Comparison of ENCODE assay signal across 8 cellular contexts in genomic region chr17:64969991-64970390, GRCh38. TPM values are rescaled to one million over a fixed set of nuclear protein-coding genes. Genes with fewer than 3 reads are reported as not detected.
A peak's percentile ranks its signal among the peaks of the same experiment; 100 is the strongest.
DNase-seq lines count a peak whose midpoint lies in the region; ATAC-seq, FAIRE-seq and TF ChIP-seq lines count a peak whose summit lies in the region.
"Not testable (repeated sequence)": the region's sequence is repeated elsewhere in the genome, so short reads cannot be mapped to it uniquely, and the experiment has no call there.

No MANE protein-coding gene starts in this region.

- H3K4me2 ChIP-seq in OCI-LY7 (ENCODE audit: low read length) = peak overlapping the region; percentile 78
- H3K4me2 ChIP-seq in GM12878 (ENCODE audit: control insufficient read depth, insufficient read depth) = not testable (repeated sequence)

- not testable (repeated sequence) for TF ChIP-seq EP300 in GM12878 (IDR thresholded peaks at IDR 0.05; ENCODE audit: borderline replicate concordance in 1 of 2, control insufficient read depth in 1 of 2, low read depth in 2 of 2, low read length in 2 of 2)

- TF ChIP-seq RAD21 in GM12878 (IDR thresholded peaks at IDR 0.05; ENCODE audit: insufficient read depth, low read depth, low read length) = not testable (repeated sequence)

- peaks cover 20 to 82% (median 63%) of the 10 kb centered on the region in 4 donors for H3K4me1 Mint-ChIP-seq in CD4-positive, CD25-positive, alpha-beta regulatory T cell
- peaks cover 57% of the 10 kb centered on the region for H3K4me1 Mint-ChIP-seq in activated CD4-positive, alpha-beta T cell treated with anti-CD3 and anti-CD28 coated beads, Interleukin-2, amount 10 ng/mL, durations not matched to agents 24 days and 14 days
- H3K4me1 Mint-ChIP-seq in activated T-cell treated with anti-CD3 and anti-CD28 coated beads, Interleukin-2, amount 50 U/mL, for 24 hours (ENCODE audit: low read depth) = peaks cover 89% of the 10 kb centered on the region
- peaks cover 43 to 86% (median 54%) of the 10 kb centered on the region in 3 donors for H3K4me1 Mint-ChIP-seq in naive B cell

- SMC1A ChIA-PET in GM12878 (lab: Charles Lee; ENCODE audit: uncharacterized antibody, unreplicated experiment) = interaction anchor here (0.7 to 2.7 kb wide), 4 partner anchors 16 to 770 kb away, joined by 3 to 13 read pairs (median 7); no protein-coding TSS in a partner anchor

- not testable (repeated sequence) for TF ChIP-seq CTCF in OCI-LY7 (conservative IDR thresholded peaks at IDR 0.05; ENCODE audit: low read length); GM12878 (IDR thresholded peaks at IDR 0.05 in 2 of 3, conservative IDR thresholded peaks at IDR 0.05 in 1 of 3; ENCODE audit: control insufficient read depth in 2 of 3, extremely low read depth in 1 of 3, insufficient read depth in 1 of 3, low read depth in 3 of 3, low read length in 3 of 3)

- H3K27me3 Mint-ChIP-seq in CD4-positive, CD25-positive, alpha-beta regulatory T cell; activated CD4-positive, alpha-beta T cell treated with anti-CD3 and anti-CD28 coated beads, Interleukin-2, amount 10 ng/mL, durations not matched to agents 24 days and 14 days; activated T-cell treated with anti-CD3 and anti-CD28 coated beads, Interleukin-2, amount 50 U/mL, for 24 hours; naive B cell: not testable (repeated sequence)

- intact Hi-C loops in OCI-LY7 (cut with micrococcal nuclease; ENCODE audit: unreplicated experiment) (loop anchor here (5.0 kb wide), 1 partner anchor 212 kb away; no protein-coding TSS in a partner anchor), GM12878 (cut with micrococcal nuclease; ENCODE audit: unreplicated experiment) (loop anchor here (5.0 kb wide), 1 partner anchor 212 kb away; no protein-coding TSS in a partner anchor)
- intact Hi-C loops in activated CD4-positive, alpha-beta T cell treated with anti-CD3 and anti-CD28 coated beads, Interleukin-2, amount 10 ng/mL, durations not matched to agents 24 days and 14 days (cut with micrococcal nuclease) = loop anchor here (10.0 kb wide), 1 partner anchor 465 kb away; the partner anchor contains the start of genes CEP95 and DDX5

- POLR2A ChIA-PET in OCI-LY7 (lab: Charles Lee) = interaction anchor here (0.6 to 6.0 kb wide), 4 partner anchors 15 to 172 kb away, joined by 4 to 44 read pairs (median 8); no protein-coding TSS in a partner anchor
- POLR2A ChIA-PET in GM12878 (lab: Charles Lee) = not testable (repeated sequence)

- CTCF ChIA-PET in OCI-LY7 (lab: Charles Lee; ENCODE audit: unreplicated experiment); GM12878 (lab: Yijun Ruan, JAX): not testable (repeated sequence)

- H2AFZ ChIP-seq in OCI-LY7 (ENCODE audit: low read length); GM12878 (ENCODE audit: control insufficient read depth, low read depth, low read length): not testable (repeated sequence)

- peak in 2 of 3 donors; percentile 35 to 47 for DNase-seq in CD4-positive, CD25-positive, alpha-beta regulatory T cell
- not testable (repeated sequence) for DNase-seq in GM12892 (ENCODE audit: insufficient read length); activated T-cell treated with anti-CD3 and anti-CD28 coated beads, Interleukin-2, amount 50 U/mL, for 24 hours; GM12878 (ENCODE audit: low read depth, low spot score); naive B cell
- peak; percentile 60 for DNase-seq in OCI-LY7 (ENCODE audit: low spot score)
- peak; percentile 53 for DNase-seq in activated CD4-positive, alpha-beta T cell treated with anti-CD3 and anti-CD28 coated beads, Interleukin-2, amount 10 ng/mL, durations not matched to agents 24 days and 14 days

- not testable (repeated sequence) for H3K27me3 ChIP-seq in CD4-positive, CD25-positive, alpha-beta regulatory T cell (ENCODE audit: control insufficient read depth, insufficient read depth, low read length); GM12878 (replicated peaks in 1 of 2; ENCODE audit: control insufficient read depth in 2 of 2, insufficient read depth in 2 of 2, low read length in 1 of 2); thymus (ENCODE audit: control insufficient read depth, insufficient read depth)

- WGBS in GM12878 (ENCODE audit: insufficient coverage, insufficient replicate concordance, low lambda C conversion rate, missing lambda C conversion rate) = 66% methylated on average over 8 of the region's 8 CpGs
- 25% methylated on average over 8 of the region's 8 CpGs for WGBS in thymus

- H3K4me1 ChIP-seq in CD4-positive, CD25-positive, alpha-beta regulatory T cell (ENCODE audit: control insufficient read depth, insufficient read depth, low read length, poor library complexity, severe bottlenecking) = peaks cover 68% of the 10 kb centered on the region
- H3K4me1 ChIP-seq in OCI-LY7 (ENCODE audit: insufficient read depth, low read length, poor library complexity, severe bottlenecking) = peaks cover 94% of the 10 kb centered on the region
- peaks cover 53% of the 10 kb centered on the region for H3K4me1 ChIP-seq in GM12878 (ENCODE audit: control insufficient read depth, insufficient read depth, low read length)
- peaks cover 12% of the 10 kb centered on the region for H3K4me1 ChIP-seq in thymus (ENCODE audit: control insufficient read depth, insufficient read depth, low read length)

- H3K36me3 ChIP-seq in CD4-positive, CD25-positive, alpha-beta regulatory T cell (ENCODE audit: control insufficient read depth, insufficient read depth, low read length); GM12878 (ENCODE audit: control insufficient read depth in 2 of 2, insufficient read depth in 2 of 2, low read length in 1 of 2); thymus (ENCODE audit: control insufficient read depth, insufficient read depth): not testable (repeated sequence)
- peaks cover 29% of the 10 kb centered on the region for H3K36me3 ChIP-seq in OCI-LY7 (ENCODE audit: insufficient read depth, low read length)

- H3K4me3 ChIP-seq in CD4-positive, CD25-positive, alpha-beta regulatory T cell (ENCODE audit: low read depth, low read length) = peak overlapping the region; percentile 48
- peak overlapping the region; percentile 39 for H3K4me3 ChIP-seq in OCI-LY7 (ENCODE audit: low read depth, low read length, poor library complexity, severe bottlenecking)
- not testable (repeated sequence) for H3K4me3 ChIP-seq in GM12878; thymus (ENCODE audit: low read length)

- peaks cover 59% of the 10 kb centered on the region; the same call in 1 of the 2 replicates for H3K79me2 ChIP-seq in OCI-LY7 (ENCODE audit: insufficient read depth, low read depth, low read length)
- H3K79me2 ChIP-seq in GM12878 (ENCODE audit: control insufficient read depth, insufficient read depth, low read length) = not testable (repeated sequence)

- ATAC-seq in CD4-positive, CD25-positive, alpha-beta regulatory T cell (ENCODE audit: low read depth in 2 of 2); GM12878; naive B cell (ENCODE audit: low read depth in 2 of 2): not testable (repeated sequence)

- not testable (repeated sequence) for H3K9ac ChIP-seq in GM12878 (ENCODE audit: control insufficient read depth, insufficient read depth, low read length)

- not testable (repeated sequence) for TF ChIP-seq POLR2A in GM12892 (IDR thresholded peaks at IDR 0.05; ENCODE audit: low read depth, low read length); GM12878 (IDR thresholded peaks at IDR 0.05; ENCODE audit: low read depth, low read length)

- H3K9me3 ChIP-seq in CD4-positive, CD25-positive, alpha-beta regulatory T cell (ENCODE audit: control insufficient read depth in 2 of 2, low read length in 2 of 2); OCI-LY7 (ENCODE audit: low read length); GM12878 (replicated peaks; ENCODE audit: control insufficient read depth, insufficient read depth, low read length); thymus (ENCODE audit: control insufficient read depth): not testable (repeated sequence)

- FAIRE-seq in GM12892 (lab: Jason Lieb, UNC) = peak; percentile 46
- FAIRE-seq in GM12878 (lab: Jason Lieb, UNC) = not testable (repeated sequence)

- not testable (repeated sequence) for H4K20me1 ChIP-seq in OCI-LY7 (ENCODE audit: insufficient read depth, low read length); GM12878 (ENCODE audit: control insufficient read depth, insufficient read depth)

- peak overlapping the region in 2 of 3 donors; percentile 52 to 91 for H3K27ac Mint-ChIP-seq in CD4-positive, CD25-positive, alpha-beta regulatory T cell
- not testable (repeated sequence) for H3K27ac Mint-ChIP-seq in activated CD4-positive, alpha-beta T cell treated with anti-CD3 and anti-CD28 coated beads, Interleukin-2, amount 10 ng/mL, durations not matched to agents 24 days and 14 days
- peak overlapping the region; percentile 44 for H3K27ac Mint-ChIP-seq in activated T-cell treated with anti-CD3 and anti-CD28 coated beads, Interleukin-2, amount 50 U/mL, for 24 hours
- H3K27ac Mint-ChIP-seq in naive B cell = peak overlapping the region in 5 of 6 donors; percentile 66 to 97 (median 92)

- RAD21 ChIA-PET in GM12878 (lab: Charles Lee; ENCODE audit: unreplicated experiment) = interaction anchor here (1.4 kb wide), 1 partner anchor 16 kb away, joined by 4 read pairs; no protein-coding TSS in a partner anchor

- peak overlapping the region in 2 of 4 donors; percentile 36 to 49 for H3K4me3 Mint-ChIP-seq in CD4-positive, CD25-positive, alpha-beta regulatory T cell
- H3K4me3 Mint-ChIP-seq in activated CD4-positive, alpha-beta T cell treated with anti-CD3 and anti-CD28 coated beads, Interleukin-2, amount 10 ng/mL, durations not matched to agents 24 days and 14 days; activated T-cell treated with anti-CD3 and anti-CD28 coated beads, Interleukin-2, amount 50 U/mL, for 24 hours: not testable (repeated sequence)
- peak overlapping the region in 3 of 8 donors; percentile 16 to 53 (median 45) for H3K4me3 Mint-ChIP-seq in naive B cell

- not testable (repeated sequence) for BruUV-seq in OCI-LY7 (replicated peaks; lab: Mats Ljungman, UMichigan); GM12878 (replicated peaks; lab: Mats Ljungman, UMichigan)

- H3K9me2 ChIP-seq in OCI-LY7 (ENCODE audit: insufficient read depth, low read length) = not testable (repeated sequence)

- peak overlapping the region; percentile 86 for H3K27ac ChIP-seq in CD4-positive, CD25-positive, alpha-beta regulatory T cell (ENCODE audit: insufficient read depth, low read length, poor library complexity, severe bottlenecking)
- peak overlapping the region; percentile 99 for H3K27ac ChIP-seq in OCI-LY7 (ENCODE audit: low read depth, low read length, poor library complexity, severe bottlenecking)
- peak overlapping the region; percentile 37; the same call in 1 of the 2 replicates for H3K27ac ChIP-seq in GM12878 (ENCODE audit: control insufficient read depth, insufficient read depth)
- H3K27ac ChIP-seq in thymus (ENCODE audit: low read depth) = peak overlapping the region; percentile 84

- in situ Hi-C loops in GM12878 (cut with MboI) = loop anchor here (25.0 kb wide), 1 partner anchor 592 kb away; the partner anchor contains the start of gene AXIN2

- not testable (repeated sequence) for H3K9me3 Mint-ChIP-seq in CD4-positive, CD25-positive, alpha-beta regulatory T cell; activated CD4-positive, alpha-beta T cell treated with anti-CD3 and anti-CD28 coated beads, Interleukin-2, amount 10 ng/mL, durations not matched to agents 24 days and 14 days; activated T-cell treated with anti-CD3 and anti-CD28 coated beads, Interleukin-2, amount 50 U/mL, for 24 hours; naive B cell

- not testable (repeated sequence) for H3K36me3 Mint-ChIP-seq in CD4-positive, CD25-positive, alpha-beta regulatory T cell; naive B cell
- peaks cover 16% of the 10 kb centered on the region for H3K36me3 Mint-ChIP-seq in activated CD4-positive, alpha-beta T cell treated with anti-CD3 and anti-CD28 coated beads, Interleukin-2, amount 10 ng/mL, durations not matched to agents 24 days and 14 days (ENCODE audit: low read depth)
- H3K36me3 Mint-ChIP-seq in activated T-cell treated with anti-CD3 and anti-CD28 coated beads, Interleukin-2, amount 50 U/mL, for 24 hours (ENCODE audit: low read depth) = peaks cover 31% of the 10 kb centered on the region

RNA-seq across cellular contexts. Expression of gene LRRC37A3, which starts 50.7 kb away (rescaled TPM):
- 82.8 TPM for total RNA-seq in CD4-positive, CD25-positive, alpha-beta regulatory T cell
- 1 to 10 TPM in 3 of 4 donors, under 1 TPM in 1; 0.66 to 1.5 (median 1.2) TPM for polyA plus RNA-seq in CD4-positive, CD25-positive, alpha-beta regulatory T cell
- polyA plus RNA-seq in GM12892 (2012; ENCODE audit: missing spikeins) = 5.2 TPM
- total RNA-seq in OCI-LY7 (2014; rRNA removed; shearing (Covaris generic)) = 6.2 and 7.3 TPM in 2 replicates
- 27.6 and 30.6 TPM in 2 replicates for total RNA-seq in OCI-LY7 (2022)
- total RNA-seq in activated CD4-positive, alpha-beta T cell treated with anti-CD3 and anti-CD28 coated beads, Interleukin-2, amount 10 ng/mL, durations not matched to agents 24 days and 14 days = 8.3 and 12.8 TPM in 2 replicates
- total RNA-seq in GM12878 (2013; cell fraction: nucleolus; rRNA removed) = 74.7 and 84.4 TPM in 2 replicates
- total RNA-seq in GM12878 (2014; rRNA removed) = 3.2 and 4.2 TPM in 2 replicates
- 8.7 and 9.8 TPM in 2 replicates for total RNA-seq in GM12878 (2014; rRNA removed; fragmentation: Illumina TruSeq; extraction: Trizol)
- 7.9 and 10.0 TPM in 2 replicates for total RNA-seq in GM12878 (2021)
- 3.3 TPM for polyA plus RNA-seq in GM12878 (2011; ENCODE audit: low read depth)
- 4.3 and 7.9 TPM in 2 replicates for polyA plus RNA-seq in GM12878 (2011; rRNA removed)
- polyA plus RNA-seq in GM12878 (2011; cell fraction: cytosol; rRNA removed) = 2.9 and 4.1 TPM in 2 replicates
- 8.1 and 8.6 TPM in 2 replicates for polyA plus RNA-seq in GM12878 (2011; cell fraction: nucleus; rRNA removed)
- 2.7 and 3.5 TPM in 2 replicates for polyA plus RNA-seq in GM12878 (2012)
- polyA plus RNA-seq in GM12878 (2014; fragmentation: Illumina TruSeq; extraction: Trizol) = 1.9 and 2.5 TPM in 2 replicates
- polyA plus RNA-seq in GM12878 (2014; fragmentation: Nextera tagmentation; extraction: Ambion mirVana) = under 1 TPM; 0.18 to 0.35 TPM
- polyA plus RNA-seq in GM12878 (2014; rRNA removed) = 1.5 and 4.8 TPM in 2 replicates
- 1 to 10 TPM; 2.2 to 2.9 TPM for polyA plus RNA-seq in GM12878 (2016; fragmentation: Nextera tagmentation; extraction: Ambion mirVana)
- 17.4 and 21.2 TPM in 2 replicates for polyA minus RNA-seq in GM12878 (2011; rRNA and poly(A)+ RNA removed)
- polyA minus RNA-seq in GM12878 (2011; cell fraction: cytosol; rRNA and poly(A)+ RNA removed) = 2.1 and 5.5 TPM in 2 replicates
- 22.5 and 33.1 TPM in 2 replicates for polyA minus RNA-seq in GM12878 (2011; cell fraction: nucleus; rRNA and poly(A)+ RNA removed)
- polyA plus RNA-seq in naive B cell (ENCODE audit: low read depth in 6 of 6) = 1 to 10 TPM in 3 of 6 donors, under 1 TPM in 2, not detected in 1; 0.67 to 2.4 (median 1.1) TPM
- 7.9 TPM for polyA plus RNA-seq in thymus

Comparison
In these comparisons a context has a peak if more than half of its experiments do, and no peak if none do; other contexts are left out.
1. H3K27ac ChIP-seq: peak in every context shown above with its lines; median percentile 99 in OCI-LY7; 86 in CD4-positive, CD25-positive, alpha-beta regulatory T cell; 84 in thymus; 37 in GM12878.